In genomic region chr1:25204797-25205441, GRCh38 we compare ENCODE assay signal across 8 cellular contexts. TPM values are rescaled to one million over a fixed set of nuclear protein-coding genes. Genes with fewer than 3 reads are reported as not detected.
DNase-seq lines count a peak whose midpoint lies in the region; ATAC-seq and TF ChIP-seq lines count a peak whose summit lies in the region.

No MANE protein-coding gene starts in this region.

- peak; percentile 70 for ATAC-seq in CD8-positive, alpha-beta T cell
- ATAC-seq in body of pancreas = no peak
- no peak for ATAC-seq in GM21529 (IDR thresholded peaks at IDR 0.05; ENCODE audit: unreplicated experiment)

- intact Hi-C loops in CD8-positive, alpha-beta T cell (cut with DNase I, micrococcal nuclease) = loop anchor here (1.0 to 10.0 kb wide), 5 partner anchors 56 to 357 kb away; partner anchors contain the start of gene RUNX3 (in 1 of the 2)
- intact Hi-C loops in body of pancreas (cut with DNase I) = loop anchor here (5.0 to 10.0 kb wide), 2 partner anchors 270 to 358 kb away; partner anchors contain the start of gene RUNX3

- peaks cover 2% of the 10 kb centered on the region for H3K4me1 Mint-ChIP-seq in CD8-positive, alpha-beta T cell (ENCODE audit: low read depth)
- H3K4me1 Mint-ChIP-seq in immature natural killer cell = peaks cover 1 to 5% of the 10 kb centered on the region in 2 donors

- H3K36me3 ChIP-seq in CD8-positive, alpha-beta T cell (ENCODE audit: insufficient read depth, low read length) = no peaks in the 10 kb centered on the region
- H3K36me3 ChIP-seq in HAP-1 (replicated peaks) = no peaks in the 10 kb centered on the region
- no peaks in the 10 kb centered on the region for H3K36me3 ChIP-seq in body of pancreas (replicated peaks in 1 of 2; ENCODE audit: insufficient read depth in 1 of 2, low read depth in 2 of 2)

- TF ChIP-seq CTCF in CD8-positive, alpha-beta T cell (IDR thresholded peaks at IDR 0.05) = peak; percentile 85
- TF ChIP-seq CTCF in body of pancreas (IDR thresholded peaks at IDR 0.05) = peak; percentile 61 to 78 (median 68)

- TF ChIP-seq POLR2A in body of pancreas (IDR thresholded peaks at IDR 0.05) = no peak

- POLR2A ChIA-PET in CD8-positive, alpha-beta T cell (lab: Charles Lee) = interaction anchor here (1.3 kb wide), 1 partner anchor 356 kb away, joined by 3 read pairs; no protein-coding TSS in a partner anchor

- no peaks in the 10 kb centered on the region for H3K9me3 Mint-ChIP-seq in CD8-positive, alpha-beta T cell
- no peaks in the 10 kb centered on the region for H3K9me3 Mint-ChIP-seq in immature natural killer cell

- in situ Hi-C loops in HAP-1 (cut with MboI; ENCODE audit: low sequenced_read_pairs) = loop anchor here (10.0 to 25.0 kb wide), 3 partner anchors 270 to 518 kb away; partner anchors contain the start of gene RUNX3

- H3K9me3 ChIP-seq in CD8-positive, alpha-beta T cell (ENCODE audit: low read length) = no peaks in the 10 kb centered on the region
- H3K9me3 ChIP-seq in HAP-1 (no peaks in the 10 kb centered on the region), body of pancreas (no peaks in the 10 kb centered on the region)

- no peaks in the 10 kb centered on the region for H3K27me3 ChIP-seq in CD8-positive, alpha-beta T cell (ENCODE audit: insufficient read depth, low read length)
- H3K27me3 ChIP-seq in HAP-1 (ENCODE audit: low read depth) (no peaks in the 10 kb centered on the region), body of pancreas (no peaks in the 10 kb centered on the region)

- H3K36me3 Mint-ChIP-seq in CD8-positive, alpha-beta T cell = no peaks in the 10 kb centered on the region
- H3K36me3 Mint-ChIP-seq in immature natural killer cell = no peaks in the 10 kb centered on the region

- WGBS in body of pancreas, 2 donors = 48% methylated on average over 8 of the region's 8 CpGs

- H3K27ac Mint-ChIP-seq in CD8-positive, alpha-beta T cell = no peak overlapping the region
- peak overlapping the region in 1 of 6 donors; percentile 25 for H3K27ac Mint-ChIP-seq in immature natural killer cell

- no peak overlapping the region for H3K27ac ChIP-seq in CD8-positive, alpha-beta T cell (ENCODE audit: low read depth, low read length)
- H3K27ac ChIP-seq in body of pancreas = no peak overlapping the region

- no peak overlapping the region for H3K4me3 ChIP-seq in CD8-positive, alpha-beta T cell (ENCODE audit: low read depth, low read length)
- H3K4me3 ChIP-seq in HAP-1 (no peak overlapping the region), body of pancreas (no peak overlapping the region)

- CTCF ChIA-PET in CD8-positive, alpha-beta T cell (lab: Charles Lee) = interaction anchor here (0.6 to 5.6 kb wide), 35 partner anchors 9 to 884 kb away, joined by 3 to 48 read pairs (median 4); partner anchors contain the start of gene SYF2

- H3K27me3 Mint-ChIP-seq in CD8-positive, alpha-beta T cell (ENCODE audit: low read depth) = peaks cover 10% of the 10 kb centered on the region
- peaks cover 0 to 4% (median 2%) of the 10 kb centered on the region in 3 donors for H3K27me3 Mint-ChIP-seq in immature natural killer cell (ENCODE audit: low read depth in 3 of 3)

- DNase-seq in CD8-positive, alpha-beta T cell = peak in 3 of 7 experiments; percentile 13 to 50 (median 29)
- DNase-seq in HAP-1 (ENCODE audit: low spot score in 2 of 2) = peak; percentile 31 to 58
- peak; percentile 25 for DNase-seq in NCI-H748 (lab: John Stamatoyannopoulos, UW; ENCODE audit: unreplicated experiment)
- DNase-seq in body of pancreas = peak in 1 of 4 donors; percentile 18
- peak; percentile 56 to 65 (median 60) for DNase-seq in immature natural killer cell
- DNase-seq in superior temporal gyrus (ENCODE audit: extremely low spot score) = peak; percentile 87
- DNase-seq in ureter (ENCODE audit: low spot score) = no peak

- H3K4me1 ChIP-seq in CD8-positive, alpha-beta T cell (ENCODE audit: insufficient read depth, low read length) = no peaks in the 10 kb centered on the region
- H3K4me1 ChIP-seq in HAP-1 (no peaks in the 10 kb centered on the region), body of pancreas (no peaks in the 10 kb centered on the region)

- H3K4me3 Mint-ChIP-seq in CD8-positive, alpha-beta T cell = no peak overlapping the region
- H3K4me3 Mint-ChIP-seq in immature natural killer cell = no peak overlapping the region

RNA-seq across cellular contexts. Expression of gene SYF2, which starts 27.4 kb away (rescaled TPM):
- total RNA-seq in CD8-positive, alpha-beta T cell = 100 to 1,000 TPM; 103 to 118 TPM
- total RNA-seq in body of pancreas = 10 to 100 TPM; 25.7 to 48.5 TPM
- polyA plus RNA-seq in immature natural killer cell = 10 to 100 TPM; 65.6 to 82.8 (median 75.9) TPM
- 39.9 TPM for total RNA-seq in ureter

RNA-seq across cellular contexts. Expression of gene RSRP1, which starts 42.3 kb away (rescaled TPM):
- 100 to 1,000 TPM; 472 to 482 TPM for total RNA-seq in CD8-positive, alpha-beta T cell
- 100 to 1,000 TPM in 1 of 2 donors, 10 to 100 TPM in 1; 94.4 to 158 TPM for total RNA-seq in body of pancreas
- 10 to 100 TPM; 23.9 to 70.1 (median 33.4) TPM for polyA plus RNA-seq in immature natural killer cell
- total RNA-seq in ureter = 99.5 TPM
